32 cellular contexts compared by ENCODE assay signal in the genomic region with DNA sequence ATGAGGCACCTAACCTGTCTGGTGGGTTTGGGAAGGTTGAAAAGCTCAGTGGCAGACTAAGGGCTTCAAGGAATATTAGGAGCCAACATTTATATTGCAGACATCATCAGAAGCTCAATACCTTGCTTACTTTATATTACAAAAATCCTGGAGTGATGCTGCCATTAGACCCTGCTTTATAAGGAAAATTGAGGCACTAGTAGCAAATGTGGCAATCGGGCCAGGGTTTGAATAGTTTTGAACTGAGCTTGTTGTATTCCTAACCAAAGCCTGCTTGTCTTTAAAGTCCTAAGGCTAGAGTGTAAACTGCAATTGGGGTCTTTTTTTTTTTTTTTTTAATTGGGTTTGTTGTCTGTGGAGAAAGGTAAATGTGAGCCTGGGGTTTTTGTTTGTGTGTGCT. TPM values are rescaled to one million over a fixed set of nuclear protein-coding genes. Genes with fewer than 3 reads are reported as not detected.
"Had no signal": no experiment of that assay in that cellular context is flagged by ENCODE, and none has a peak within 500 bp of the region (broad histone marks: within the 10 kb centered on the region; RNA-seq: fewer than 3 reads in every experiment).

No MANE protein-coding gene starts in this region.

- ATAC-seq: esophagus mucosa; gastrocnemius medialis; heart right ventricle; left cardiac atrium; left lung; left ventricle myocardium superior; mucosa of descending colon; naive thymus-derived CD8-positive, alpha-beta T cell had no signal

- DNase-seq: dermis blood vessel endothelial cell; dorsolateral prefrontal cortex; effector CD4-positive, alpha-beta T cell; effector memory CD4-positive, alpha-beta T cell; erythroblast; esophagus squamous epithelium; foreskin fibroblast; foreskin melanocyte; gastrocnemius medialis; glutamatergic neuron; head of caudate nucleus; heart right ventricle; hippocampal formation; left cardiac atrium; left lung; left ventricle myocardium superior; mammary epithelial cell; mucosa of descending colon; naive B cell; naive thymus-derived CD8-positive, alpha-beta T cell had no signal

- H3K4me1 ChIP-seq: esophagus squamous epithelium, gastrocnemius medialis, heart right ventricle, left lung had no signal

- H3K36me3 ChIP-seq: esophagus squamous epithelium, gastrocnemius medialis, heart right ventricle, left lung had no signal

- H3K27ac Mint-ChIP-seq: memory B cell; mesothelial cell of epicardium; naive B cell; naive thymus-derived CD8-positive, alpha-beta T cell had no signal

- H3K4me3 ChIP-seq: coronary artery, dorsolateral prefrontal cortex, esophagus squamous epithelium, gastrocnemius medialis, heart right ventricle, left lung, lung, mucosa of descending colon had no signal

- FAIRE-seq: colon, endometrium, endothelial cell of umbilical vein, islet of Langerhans, keratinocyte had no signal

- H3K27ac ChIP-seq: coronary artery, dorsolateral prefrontal cortex, esophagus squamous epithelium, gastrocnemius medialis, heart right ventricle, left lung had no signal

- H3K4me3 Mint-ChIP-seq: memory B cell; mesothelial cell of epicardium; naive B cell; naive thymus-derived CD8-positive, alpha-beta T cell had no signal

- H3K27me3 ChIP-seq: esophagus squamous epithelium, gastrocnemius medialis, left lung had no signal

- H3K4me1 Mint-ChIP-seq: memory B cell, mesothelial cell of epicardium, naive B cell had no signal

RNA-seq across cellular contexts. Expression of gene L1TD1, which starts 14.3 kb away (rescaled TPM):
- total RNA-seq: dermis blood vessel endothelial cell; endothelial cell of umbilical vein; esophagus mucosa; gastrocnemius medialis; glomerular endothelial cell; myocyte; naive thymus-derived CD8-positive, alpha-beta T cell had no signal
- polyA plus RNA-seq: naive thymus-derived CD8-positive, alpha-beta T cell had no signal
